ENCODE assay signal across 16 cellular contexts in genomic region chr13:73177911-73178565, GRCh38.
DNase-seq lines count a peak whose midpoint lies in the region; ATAC-seq and TF ChIP-seq lines count a peak whose summit lies in the region.
"Had no signal": no experiment of that assay in that cellular context is flagged by ENCODE, and none has a peak within 500 bp of the region (broad histone marks: within the 10 kb centered on the region; RNA-seq: fewer than 3 reads in every experiment).

No MANE protein-coding gene starts in this region.

- H3K9me3 Mint-ChIP-seq in nephron (peaks cover 1% of the 10 kb centered on the region), type B pancreatic cell (peaks cover 12% of the 10 kb centered on the region)
- H3K9me3 Mint-ChIP-seq: CD8-positive, alpha-beta T cell had no signal

- no peaks in the 10 kb centered on the region for H3K27me3 Mint-ChIP-seq in nephron (ENCODE audit: low read depth)
- H3K27me3 Mint-ChIP-seq in type B pancreatic cell = no peaks in the 10 kb centered on the region

- peaks cover 5% of the 10 kb centered on the region for H3K4me1 Mint-ChIP-seq in nephron
- H3K4me1 Mint-ChIP-seq in type B pancreatic cell (ENCODE audit: unreplicated experiment) = peaks cover 17% of the 10 kb centered on the region
- H3K4me1 Mint-ChIP-seq: CD14-positive monocyte had no signal

- H3K27ac Mint-ChIP-seq in nephron (peak overlapping the region in 2 of 3 experiments; percentile 29 to 58), type B pancreatic cell (peak overlapping the region; percentile 53)
- H3K27ac Mint-ChIP-seq: CD8-positive, alpha-beta T cell had no signal

- no peak for ATAC-seq in GM18909 (IDR thresholded peaks at IDR 0.05; ENCODE audit: poor library complexity, unreplicated experiment)
- no peak for ATAC-seq in HG03469 (IDR thresholded peaks at IDR 0.05; ENCODE audit: unreplicated experiment)
- ATAC-seq: A549; CD8-positive, alpha-beta T cell had no signal

- H3K27ac ChIP-seq in epithelial cell of prostate = peak overlapping the region; percentile 37
- H3K27ac ChIP-seq: A549, GM23248 had no signal

- TF ChIP-seq CTCF in nephron (IDR thresholded peaks at IDR 0.05; ENCODE audit: unreplicated experiment in 3 of 3) (no peak), type B pancreatic cell (conservative IDR thresholded peaks at IDR 0.05) (no peak)

- DNase-seq in epithelial cell of prostate (ENCODE audit: low read depth, low spot score) = no peak
- peak; percentile 37 for DNase-seq in kidney tubule cell (ENCODE audit: low spot score)
- DNase-seq in type B pancreatic cell (ENCODE audit: extremely low spot score, unreplicated experiment) = no peak
- DNase-seq in stimulated activated naive CD4-positive, alpha-beta T cell treated with Interleukin-2 at 50 U/mL for 16 hours (lab: John Stamatoyannopoulos, UW) = no peak
- DNase-seq in cerebellum (ENCODE audit: low spot score) = no peak
- DNase-seq: Caco-2; CD8-positive, alpha-beta T cell; DND-41; GDM1; GM23248; H7 had no signal

- H3K36me3 Mint-ChIP-seq in nephron (ENCODE audit: low read depth) = no peaks in the 10 kb centered on the region
- peaks cover 3% of the 10 kb centered on the region for H3K36me3 Mint-ChIP-seq in type B pancreatic cell
- H3K36me3 Mint-ChIP-seq: CD14-positive monocyte; CD8-positive, alpha-beta T cell had no signal

- H3K4me3 Mint-ChIP-seq in nephron = no peak overlapping the region
- H3K4me3 Mint-ChIP-seq in type B pancreatic cell = no peak overlapping the region
- H3K4me3 Mint-ChIP-seq: CD14-positive monocyte; CD8-positive, alpha-beta T cell had no signal
